9 cellular contexts compared by ENCODE assay signal in genomic region chr17:2253768-2254406, GRCh38. TPM values are rescaled to one million over a fixed set of nuclear protein-coding genes. Genes with fewer than 3 reads are reported as not detected.
DNase-seq lines count a peak whose midpoint lies in the region; ATAC-seq lines count a peak whose summit lies in the region.
"Had no signal": no experiment of that assay in that cellular context is flagged by ENCODE, and none has a peak within 500 bp of the region (broad histone marks: within the 10 kb centered on the region; RNA-seq: fewer than 3 reads in every experiment).

No MANE protein-coding gene starts in this region.

- ATAC-seq in GM18870 (IDR thresholded peaks at IDR 0.05; ENCODE audit: unreplicated experiment) (peak; percentile 85), GM21717 (IDR thresholded peaks at IDR 0.05; ENCODE audit: unreplicated experiment) (peak; percentile 84)
- peak; percentile 63 for ATAC-seq in naive thymus-derived CD4-positive, alpha-beta T cell
- ATAC-seq: gastrocnemius medialis had no signal

- peaks cover 9% of the 10 kb centered on the region for H3K36me3 Mint-ChIP-seq in IgD-negative memory B cell
- peaks cover 10 to 66% (median 38%) of the 10 kb centered on the region in 5 donors for H3K36me3 Mint-ChIP-seq in naive thymus-derived CD4-positive, alpha-beta T cell

- H3K4me3 ChIP-seq in naive thymus-derived CD4-positive, alpha-beta T cell (ENCODE audit: low read length): no peak overlapping the region
- H3K4me3 ChIP-seq: cardiac muscle cell, gastrocnemius medialis had no signal

- no peaks in the 10 kb centered on the region for H3K9me3 ChIP-seq in naive thymus-derived CD4-positive, alpha-beta T cell (ENCODE audit: control insufficient read depth in 2 of 3, low read length in 3 of 3)
- H3K9me3 ChIP-seq: gastrocnemius medialis had no signal

- POLR2A ChIA-PET in naive thymus-derived CD4-positive, alpha-beta T cell (lab: Charles Lee): interaction anchor here (0.5 to 10.6 kb wide), 8 partner anchors 8 to 205 kb away, joined by 3 to 148 read pairs (median 3); partner anchors contain the start of gene HIC1

- peaks cover 15 to 50% of the 10 kb centered on the region in 2 donors for H3K4me1 ChIP-seq in naive thymus-derived CD4-positive, alpha-beta T cell (ENCODE audit: control insufficient read depth in 2 of 2, insufficient read depth in 2 of 2, low read length in 2 of 2)

- intact Hi-C loops in naive thymus-derived CD4-positive, alpha-beta T cell (cut with micrococcal nuclease): loop anchor here in 1 of 2 donors (1.0 to 5.0 kb wide), 2 partner anchors 12 to 37 kb away; no protein-coding TSS in a partner anchor

- no peak overlapping the region for H3K4me3 Mint-ChIP-seq in IgD-negative memory B cell
- peak overlapping the region; percentile 27 to 76 (median 58) for H3K4me3 Mint-ChIP-seq in naive thymus-derived CD4-positive, alpha-beta T cell

- H3K27me3 ChIP-seq in naive thymus-derived CD4-positive, alpha-beta T cell (ENCODE audit: control insufficient read depth in 2 of 2, insufficient read depth in 2 of 2, low read length in 2 of 2): no peaks in the 10 kb centered on the region
- H3K27me3 ChIP-seq: cardiac muscle cell, gastrocnemius medialis had no signal

- H3K27ac Mint-ChIP-seq in IgD-negative memory B cell: peak overlapping the region in 2 of 3 donors; percentile 16 to 35
- peak overlapping the region; percentile 81 to 97 (median 93) for H3K27ac Mint-ChIP-seq in naive thymus-derived CD4-positive, alpha-beta T cell

- CTCF ChIA-PET in naive thymus-derived CD4-positive, alpha-beta T cell (lab: Charles Lee): interaction anchor here (1.0 to 2.2 kb wide), 4 partner anchors 9 to 28 kb away, joined by 5 to 21 read pairs (median 5); no protein-coding TSS in a partner anchor

- no peaks in the 10 kb centered on the region for H3K27me3 Mint-ChIP-seq in IgD-negative memory B cell
- H3K27me3 Mint-ChIP-seq in naive thymus-derived CD4-positive, alpha-beta T cell: no peaks in the 10 kb centered on the region

- H3K36me3 ChIP-seq in naive thymus-derived CD4-positive, alpha-beta T cell (ENCODE audit: control insufficient read depth in 2 of 3, insufficient read depth in 3 of 3, low read length in 3 of 3): peaks cover 0 to 5% (median 0%) of the 10 kb centered on the region in 3 experiments

- DNase-seq in naive thymus-derived CD4-positive, alpha-beta T cell: peak in 6 of 9 donors; percentile 14 to 45 (median 30)
- DNase-seq in OCI-M1 (lab: John Stamatoyannopoulos, UW) (no peak), cortex of kidney (lab: John Stamatoyannopoulos, UW) (no peak), NCI-H187 treated with DMSO at 0.1 percent for 48 hours (lab: John Stamatoyannopoulos, UW) (no peak)
- DNase-seq: gastrocnemius medialis had no signal

- no peaks in the 10 kb centered on the region for H3K9me3 Mint-ChIP-seq in IgD-negative memory B cell
- peaks cover 0 to 6% (median 0%) of the 10 kb centered on the region in 11 donors for H3K9me3 Mint-ChIP-seq in naive thymus-derived CD4-positive, alpha-beta T cell

- peaks cover under 1 to 7% (median 3%) of the 10 kb centered on the region in 3 donors for H3K4me1 Mint-ChIP-seq in IgD-negative memory B cell
- H3K4me1 Mint-ChIP-seq in naive thymus-derived CD4-positive, alpha-beta T cell: peaks cover 29 to 79% (median 73%) of the 10 kb centered on the region in 7 donors

- no peak overlapping the region for H3K27ac ChIP-seq in naive thymus-derived CD4-positive, alpha-beta T cell (ENCODE audit: low read depth, low read length)
- H3K27ac ChIP-seq: cardiac muscle cell, gastrocnemius medialis had no signal

RNA-seq across cellular contexts. Expression of gene SMG6, which starts 49.7 kb away (rescaled TPM):
- polyA plus RNA-seq in IgD-negative memory B cell: 5.9 TPM
- 10 to 100 TPM; 45.6 to 65.3 (median 55.8) TPM for total RNA-seq in naive thymus-derived CD4-positive, alpha-beta T cell
- 10 to 100 TPM in 1 of 2 donors, 1 to 10 TPM in 1; 8.6 to 14.0 TPM for polyA plus RNA-seq in naive thymus-derived CD4-positive, alpha-beta T cell

RNA-seq across cellular contexts. Expression of gene SRR, which starts 49.9 kb away (rescaled TPM):
- polyA plus RNA-seq in IgD-negative memory B cell: 3.4 TPM
- 10 to 100 TPM in 1 of 5 experiments, 1 to 10 TPM in 4; 3.1 to 16.0 (median 8.3) TPM for total RNA-seq in naive thymus-derived CD4-positive, alpha-beta T cell
- 1 to 10 TPM; 5.2 to 9.6 TPM for polyA plus RNA-seq in naive thymus-derived CD4-positive, alpha-beta T cell

Comparison
In these comparisons a context has a peak if more than half of its experiments do, and no peak if none do; other contexts are left out.
1. H3K4me3 Mint-ChIP-seq: peak in naive thymus-derived CD4-positive, alpha-beta T cell (10 of 10); none in IgD-negative memory B cell (0 of 4).
2. DNase-seq: peak in naive thymus-derived CD4-positive, alpha-beta T cell (6 of 9); none in OCI-M1 (single experiment), cortex of kidney (single experiment) and NCI-H187 treated with DMSO at 0.1 percent for 48 hours (single experiment).
3. Peak in every context shown above with its lines, with median percentiles within 50 percentile points of each other: ATAC-seq.